22 cellular contexts compared by ENCODE assay signal in the genomic region with DNA sequence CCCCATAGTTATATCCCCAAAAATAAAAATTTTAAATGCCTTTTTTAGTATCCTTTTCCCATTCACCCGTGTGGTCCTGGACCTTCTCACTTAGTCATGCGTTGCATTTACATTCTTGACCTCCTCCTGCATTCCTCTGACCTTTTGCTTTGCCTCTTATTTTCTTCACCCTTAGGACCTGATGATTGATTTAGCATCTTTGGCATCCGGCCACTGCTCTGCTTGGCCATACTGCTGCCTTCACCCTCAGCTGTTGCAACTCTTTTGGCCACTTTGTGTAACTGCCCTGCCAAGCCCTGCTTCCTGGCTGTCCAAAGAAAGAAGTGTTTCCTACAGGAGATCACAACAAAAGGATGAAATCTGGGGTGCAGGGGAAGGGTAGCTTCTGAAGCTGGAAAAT. TPM values are rescaled to one million over a fixed set of nuclear protein-coding genes. Genes with fewer than 3 reads are reported as not detected.
DNase-seq lines count a peak whose midpoint lies in the region; ATAC-seq, FAIRE-seq and TF ChIP-seq lines count a peak whose summit lies in the region.
"Had no signal": no experiment of that assay in that cellular context is flagged by ENCODE, and none has a peak within 500 bp of the region (broad histone marks: within the 10 kb centered on the region; RNA-seq: fewer than 3 reads in every experiment).

No MANE protein-coding gene starts in this region.

- CTCF ChIA-PET in endothelial cell of umbilical vein (lab: Charles Lee), result interaction anchor here (0.9 kb wide), 1 partner anchor 12 kb away, joined by 3 read pairs; no protein-coding TSS in a partner anchor

- dilution Hi-C loops in endothelial cell of umbilical vein (cut with MboI; ENCODE audit: extremely low pct_ligation_motif_present, low sequenced_read_pairs), result no loop called here

- TF ChIP-seq CTCF in AG10803 (conservative IDR thresholded peaks at IDR 0.05; ENCODE audit: low read length), result no peak
- TF ChIP-seq CTCF in HFFc6 (IDR thresholded peaks at IDR 0.05), result no peak
- no peak for TF ChIP-seq CTCF in endothelial cell of umbilical vein (IDR thresholded peaks at IDR 0.05; ENCODE audit: extremely low read depth in 1 of 2, insufficient read depth in 1 of 2, low read depth in 1 of 2, low read length in 2 of 2)
- no peak for TF ChIP-seq CTCF in stomach (IDR thresholded peaks at IDR 0.05)

- H3K36me3 ChIP-seq in endothelial cell of umbilical vein (ENCODE audit: control insufficient read depth in 2 of 2, extremely low read depth in 1 of 2, insufficient read depth in 2 of 2, low read length in 2 of 2), result no peaks in the 10 kb centered on the region
- no peaks in the 10 kb centered on the region for H3K36me3 ChIP-seq in stomach
- H3K36me3 ChIP-seq: colonic mucosa, pancreas had no signal

- no peaks in the 10 kb centered on the region; the same call in 1 of the 2 replicates for H3K27me3 Mint-ChIP-seq in HFFc6 (ENCODE audit: insufficient read depth)

- H3K9me3 ChIP-seq in endothelial cell of umbilical vein (replicated peaks; ENCODE audit: control insufficient read depth, insufficient read depth, low read length) (no peaks in the 10 kb centered on the region), stomach (peaks cover 0 to 35% (median 28%) of the 10 kb centered on the region in 4 donors)
- H3K9me3 ChIP-seq: colonic mucosa, pancreas had no signal

- DNase-seq in AG10803 (ENCODE audit: low read depth) (peak; percentile 91), HFFc6 (peak; percentile 35), endothelial cell of umbilical vein (ENCODE audit: low read depth, low spot score) (peak; percentile 31), kidney tubule cell (ENCODE audit: low spot score) (peak; percentile 12), SHP77 treated with DMSO at 0.1 percent for 48 hours (lab: John Stamatoyannopoulos, UW) (no peak), stomach (no peak)
- DNase-seq: activated CD4-positive, alpha-beta T cell treated with anti-CD3 and anti-CD28 coated beads for 48 hours; activated naive CD4-positive, alpha-beta T cell; colonic mucosa; DND-41; glutamatergic neuron; naive thymus-derived CD4-positive, alpha-beta T cell; pancreas; stimulated activated CD4-positive, alpha-beta T cell treated with anti-CD3 and anti-CD28 coated beads, Interleukin-4, amount 100 ng/mL, for 1 hour had no signal

- no peak overlapping the region for H3K9ac ChIP-seq in endothelial cell of umbilical vein (replicated peaks; ENCODE audit: extremely low read depth, insufficient read depth, low read length)

- POLR2A ChIA-PET in endothelial cell of umbilical vein (lab: Charles Lee), result no interaction called here

- intact Hi-C loops in endothelial cell of umbilical vein (cut with micrococcal nuclease) (no loop called here), stomach (cut with DNase I; ENCODE audit: low total_unique reads) (no loop called here)

- BruUV-seq in endothelial cell of umbilical vein (replicated peaks; lab: Mats Ljungman, UMichigan), result no TSS peak

- peaks cover 15% of the 10 kb centered on the region for H3K9me3 Mint-ChIP-seq in HFFc6

- no peak for FAIRE-seq in endothelial cell of umbilical vein (lab: Jason Lieb, UNC)
- FAIRE-seq: astrocyte, endometrium, GM19239, pancreas, TTC549 had no signal

- TF ChIP-seq POLR2A in endothelial cell of umbilical vein (IDR thresholded peaks at IDR 0.05; ENCODE audit: low read depth, low read length) (no peak), stomach (IDR thresholded peaks at IDR 0.05) (no peak)

- no peaks in the 10 kb centered on the region for H4K20me1 ChIP-seq in endothelial cell of umbilical vein (replicated peaks; ENCODE audit: control insufficient read depth, extremely low read depth, insufficient read depth, low read length)

- no peaks in the 10 kb centered on the region for H3K9me1 ChIP-seq in endothelial cell of umbilical vein (replicated peaks; ENCODE audit: control insufficient read depth, extremely low read depth, insufficient read depth, low read length)

- H2AFZ ChIP-seq in endothelial cell of umbilical vein (ENCODE audit: low read depth, low read length), result no peak overlapping the region

- ATAC-seq in GM21737 (IDR thresholded peaks at IDR 0.05; ENCODE audit: unreplicated experiment) (no peak), HG03565 (IDR thresholded peaks at IDR 0.05; ENCODE audit: unreplicated experiment) (no peak)
- ATAC-seq: HCT116; naive thymus-derived CD4-positive, alpha-beta T cell; pancreas had no signal

- no peaks in the 10 kb centered on the region for H3K79me2 ChIP-seq in endothelial cell of umbilical vein (ENCODE audit: control insufficient read depth, insufficient read depth, low read length)

- H3K4me2 ChIP-seq in endothelial cell of umbilical vein (ENCODE audit: insufficient read depth, low read length), result no peak overlapping the region

- no peak for TF ChIP-seq EP300 in stomach (IDR thresholded peaks at IDR 0.05)

- H3K27me3 ChIP-seq in endothelial cell of umbilical vein (ENCODE audit: control insufficient read depth in 2 of 2, insufficient read depth in 2 of 2, low read length in 2 of 2), result peaks cover 0 to 6% of the 10 kb centered on the region in 2 experiments
- no peaks in the 10 kb centered on the region for H3K27me3 ChIP-seq in stomach
- H3K27me3 ChIP-seq: colonic mucosa, pancreas had no signal

- H3K27ac Mint-ChIP-seq in HFFc6, result no peak overlapping the region
- H3K27ac Mint-ChIP-seq: naive thymus-derived CD4-positive, alpha-beta T cell had no signal

- H3K4me3 ChIP-seq in AG10803 (ENCODE audit: low read length) (no peak overlapping the region), endothelial cell of umbilical vein (replicated peaks in 1 of 3; ENCODE audit: insufficient read depth in 1 of 3, low read depth in 1 of 3, low read length in 3 of 3) (no peak overlapping the region), stomach (no peak overlapping the region)
- H3K4me3 ChIP-seq: colonic mucosa, pancreas, skin epidermis had no signal

- 70 to 84% (median 76%) methylated on average over 3 of the region's 3 CpGs for WGBS in stomach, 5 donors

- peaks cover 25% of the 10 kb centered on the region for H3K36me3 Mint-ChIP-seq in HFFc6 (ENCODE audit: low read depth)

- no peak overlapping the region for H3K4me3 Mint-ChIP-seq in HFFc6
- H3K4me3 Mint-ChIP-seq: naive thymus-derived CD4-positive, alpha-beta T cell had no signal

- no peaks in the 10 kb centered on the region for H3K4me1 ChIP-seq in endothelial cell of umbilical vein (ENCODE audit: control insufficient read depth, extremely low read depth, insufficient read depth, low read length)
- no peaks in the 10 kb centered on the region for H3K4me1 ChIP-seq in stomach
- H3K4me1 ChIP-seq: colonic mucosa, pancreas had no signal

- peaks cover 35% of the 10 kb centered on the region for H3K4me1 Mint-ChIP-seq in HFFc6 (ENCODE audit: low read depth)
- H3K4me1 Mint-ChIP-seq: naive thymus-derived CD4-positive, alpha-beta T cell had no signal

- no peak overlapping the region for H3K27ac ChIP-seq in endothelial cell of umbilical vein (ENCODE audit: insufficient read depth, low read depth, low read length)
- no peak overlapping the region for H3K27ac ChIP-seq in stomach
- H3K27ac ChIP-seq: colonic mucosa, pancreas, skin epidermis had no signal

TF ChIP-seq in endothelial cell of umbilical vein, 7 proteins besides CTCF, POLR2A, EP300 and RAD21:
- no peak for TF ChIP-seq GATA2 (IDR thresholded peaks at IDR 0.05; ENCODE audit: insufficient read depth, insufficient read length, low read depth, low read length)
- no peak for TF ChIP-seq EZH2 (IDR thresholded peaks at IDR 0.05; ENCODE audit: borderline replicate concordance, low read depth, low read length, severe bottlenecking)
- TF ChIP-seq MYC (IDR thresholded peaks at IDR 0.05; ENCODE audit: low read depth, low read length), result no peak
- TF ChIP-seq POLR2AphosphoS5 (IDR thresholded peaks at IDR 0.05; ENCODE audit: insufficient read depth, low read depth, low read length), result no peak
- TF ChIP-seq JUN (IDR thresholded peaks at IDR 0.05; ENCODE audit: borderline replicate concordance, insufficient read depth, insufficient read length, low read depth), result no peak

RNA-seq across cellular contexts. Expression of gene SLC38A4, which starts 48.8 kb away (rescaled TPM):
- 10 to 100 TPM in 5 of 6 experiments, 1 to 10 TPM in 1; 8.5 to 14.2 (median 10.7) TPM for total RNA-seq in HFFc6 (2021; fragmentation: NEBNext Ultra II Directional; extraction: Animal tissue kit (Norgen Biotek cat#: 25700))
- total RNA-seq in endothelial cell of umbilical vein (0.66 TPM in 1 of 2 replicates, not detected in the other), stomach (10 to 100 TPM in 2 of 5 donors, not detected in 3; 15.6 to 16.7 TPM)
- polyA plus RNA-seq in endothelial cell of umbilical vein (0.19 and 0.36 TPM in 2 replicates), stomach (1 to 10 TPM in 1 of 3 donors, under 1 TPM in 1, not detected in 1; 0.12 to 1.2 TPM)
- polyA plus RNA-seq in endothelial cell of umbilical vein (2011; cell fraction: cytosol; rRNA removed), result 0.16 and 0.19 TPM in 2 replicates
- 0.26 and 0.34 TPM in 2 replicates for polyA plus RNA-seq in endothelial cell of umbilical vein (2011; cell fraction: nucleus; rRNA removed)
- 0.19 TPM in 2 replicates for polyA plus RNA-seq in endothelial cell of umbilical vein (2012)
- 0.34 and 0.79 TPM in 2 replicates for polyA minus RNA-seq in endothelial cell of umbilical vein
- not detected for polyA minus RNA-seq in endothelial cell of umbilical vein (2011; cell fraction: cytosol; rRNA and poly(A)+ RNA removed)
- 0.14 and 0.53 TPM in 2 replicates for polyA minus RNA-seq in endothelial cell of umbilical vein (2011; cell fraction: nucleus; rRNA and poly(A)+ RNA removed)
- total RNA-seq: naive thymus-derived CD4-positive, alpha-beta T cell had no signal
- polyA plus RNA-seq: naive thymus-derived CD4-positive, alpha-beta T cell had no signal

Comparison
In these comparisons a context has a peak if more than half of its experiments do, and no peak if none do; other contexts are left out.
1. DNase-seq: peak in AG10803 (single experiment), HFFc6 (single experiment), endothelial cell of umbilical vein (single experiment) and kidney tubule cell (single experiment); none in SHP77 treated with DMSO at 0.1 percent for 48 hours (single experiment) and stomach (single experiment).